Comparison of ENCODE assay signal across 1 cellular context in the genomic region with DNA sequence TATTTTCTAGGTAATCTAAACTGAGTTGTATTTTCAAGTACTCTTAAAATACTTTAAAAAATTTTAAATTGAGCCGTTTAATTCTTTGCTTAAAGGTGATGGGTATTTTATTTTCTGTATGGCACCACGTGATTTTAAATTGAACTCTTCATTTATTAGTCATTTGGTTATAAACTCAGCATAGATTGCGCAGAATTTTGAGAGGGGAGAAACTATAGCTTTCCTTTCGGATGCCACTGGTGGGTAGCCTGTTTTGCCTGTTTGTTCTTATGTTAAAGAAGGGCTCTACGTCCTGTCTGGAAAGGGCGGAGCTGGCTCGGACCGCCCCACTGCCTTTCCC.
TF ChIP-seq lines count a peak whose summit lies in the region.

No MANE protein-coding gene starts in this region.

TF ChIP-seq in HepG2, 621 proteins besides CTCF, POLR2A, EP300 and RAD21:
- peak; percentile 1 for TF ChIP-seq ASH2L (IDR thresholded peaks at IDR 0.05; ENCODE audit: insufficient read length, low read depth, low read length)
- TF ChIP-seq TBL1XR1 (IDR thresholded peaks at IDR 0.05; ENCODE audit: borderline replicate concordance, low read length, partially characterized antibody), result no peak
- TF ChIP-seq, protein P1, sequence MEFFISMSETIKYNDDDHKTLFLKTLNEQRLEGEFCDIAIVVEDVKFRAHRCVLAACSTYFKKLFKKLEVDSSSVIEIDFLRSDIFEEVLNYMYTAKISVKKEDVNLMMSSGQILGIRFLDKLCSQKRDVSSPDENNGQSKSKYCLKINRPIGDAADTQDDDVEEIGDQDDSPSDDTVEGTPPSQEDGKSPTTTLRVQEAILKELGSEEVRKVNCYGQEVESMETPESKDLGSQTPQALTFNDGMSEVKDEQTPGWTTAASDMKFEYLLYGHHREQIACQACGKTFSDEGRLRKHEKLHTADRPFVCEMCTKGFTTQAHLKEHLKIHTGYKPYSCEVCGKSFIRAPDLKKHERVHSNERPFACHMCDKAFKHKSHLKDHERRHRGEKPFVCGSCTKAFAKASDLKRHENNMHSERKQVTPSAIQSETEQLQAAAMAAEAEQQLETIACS (CRISPR knock-in tag; IDR thresholded peaks at IDR 0.05), result no peak
- no peak for TF ChIP-seq ZNF263 (CRISPR knock-in tag; IDR thresholded peaks at IDR 0.05)
